27 cellular contexts compared by ENCODE assay signal in the genomic region with DNA sequence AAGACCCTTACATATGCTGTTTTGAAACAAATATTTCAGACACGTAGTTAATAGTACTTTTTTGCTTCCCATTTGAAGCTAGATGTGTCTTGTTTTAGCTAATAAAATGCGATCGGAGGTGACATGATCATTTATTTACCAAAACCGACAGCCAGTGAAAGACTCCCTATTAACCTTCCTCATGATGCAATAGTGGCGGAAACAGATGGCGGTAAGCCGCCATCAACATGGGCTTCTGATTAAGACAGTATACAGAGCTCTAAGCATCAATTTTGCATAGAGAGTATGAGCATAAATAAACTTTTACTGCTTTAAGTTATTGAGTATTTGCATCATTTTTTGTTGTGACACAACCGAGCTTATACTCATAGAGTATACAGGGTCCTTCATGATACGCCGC.
"Had no signal": no experiment of that assay in that cellular context is flagged by ENCODE, and none has a peak within 500 bp of the region (broad histone marks: within the 10 kb centered on the region; RNA-seq: fewer than 3 reads in every experiment).

No MANE protein-coding gene starts in this region.

- ATAC-seq: stimulated activated effector memory CD8-positive, alpha-beta T cell treated with anti-CD3 and anti-CD28 coated beads, Interleukin-12 subunit alpha, Interleukin-12 subunit beta, amount 100 ng/mL, for 72 hours; stimulated activated memory B cell treated with anti-CD40 and anti-IgM and Interleukin-4, amounts not matched to agents 10 μg/mL and 1 μg/mL and 100 μg/mL, for 72 hours; stimulated activated naive B cell treated with anti-CD40 and anti-IgM and Interleukin-4, amounts not matched to agents 10 μg/mL and 1 μg/mL and 100 μg/mL, for 72 hours; stimulated activated naive CD8-positive, alpha-beta T cell treated with anti-CD3 and anti-CD28 coated beads, Interleukin-15, amount 100 ng/mL, for 72 hours; stimulated activated naive CD8-positive, alpha-beta T cell treated with anti-CD3 and anti-CD28 coated beads, Interleukin-15, Interleukin-2, amounts not matched to agents 100 U/mL and 50 U/mL, for 24 hours; upper lobe of right lung had no signal

- H3K27ac ChIP-seq: stomach, suprapubic skin, testis, thoracic aorta, thyroid gland, tibial artery, tibial nerve, transverse colon, upper lobe of left lung, upper lobe of right lung, uterus, vagina had no signal

- H3K36me3 ChIP-seq: stomach, suprapubic skin, thoracic aorta, thyroid gland, tibial artery, tibial nerve, transverse colon, upper lobe of left lung, upper lobe of right lung, uterus, vagina had no signal

- FAIRE-seq: urothelium cell line had no signal

- H3K4me1 ChIP-seq: stomach, suprapubic skin, testis, thyroid gland, tibial artery, tibial nerve, transverse colon, upper lobe of left lung, upper lobe of right lung, uterus, vagina had no signal

- H3K27me3 ChIP-seq: stomach, suprapubic skin, testis, thyroid gland, tibial artery, tibial nerve, transverse colon, upper lobe of left lung, upper lobe of right lung, uterus, vagina had no signal

- H3K4me3 ChIP-seq: stomach, suprapubic skin, testis, thoracic aorta, thyroid gland, tibial artery, tibial nerve, transverse colon, upper lobe of left lung, upper lobe of right lung, uterus, vagina had no signal

- H3K9me3 ChIP-seq: stomach, suprapubic skin, testis, thoracic aorta, thyroid gland, tibial artery, tibial nerve, transverse colon, upper lobe of left lung, upper lobe of right lung, uterus, vagina had no signal

- DNase-seq: stimulated activated CD4-positive, alpha-beta T cell treated with anti-CD3 and anti-CD28 coated beads, Interleukin-2, amount 100 ng/mL, for 48 hours; stimulated activated CD4-positive, alpha-beta T cell treated with anti-CD3 and anti-CD28 coated beads, Interleukin-4, amount 100 ng/mL, for 1 hour; stimulated activated CD4-positive, alpha-beta T cell treated with anti-CD3 and anti-CD28 coated beads, Interleukin-4, amount 100 ng/mL, for 24 hours; stimulated activated CD4-positive, alpha-beta T cell treated with anti-CD3 and anti-CD28 coated beads, Interleukin-4, amount 100 ng/mL, for 4 hours; stimulated activated CD8-positive, alpha-beta memory T cell treated with anti-CD3 and anti-CD28 coated beads, Interleukin-4, amount 100 ng/mL, for 48 hours; stimulated activated naive B cell treated with anti-CD40 and anti-IgM and Interleukin-4, amounts not matched to agents 10 μg/mL and 1 μg/mL and 100 μg/mL, for 72 hours; stimulated activated naive CD4-positive, alpha-beta T cell; stimulated activated naive CD4-positive, alpha-beta T cell treated with Interleukin-2 at 50 U/mL for 16 hours; stimulated activated naive CD8-positive, alpha-beta T cell treated with anti-CD3 and anti-CD28 coated beads, Interleukin-15, amount 100 ng/mL, for 72 hours; stimulated activated naive CD8-positive, alpha-beta T cell treated with anti-CD3 and anti-CD28 coated beads, Interleukin-15, Interleukin-2, amounts not matched to agents 100 U/mL and 50 U/mL, for 24 hours; stomach; substantia nigra; testis; thyroid gland; tibial artery; transverse colon; trophoblast cell; upper lobe of left lung; upper lobe of right lung; uterus had no signal
